ENCODE assay signal across 26 cellular contexts in genomic region chr18:78171954-78172353, GRCh38.
"Had no signal": no experiment of that assay in that cellular context is flagged by ENCODE, and none has a peak within 500 bp of the region (broad histone marks: within the 10 kb centered on the region; RNA-seq: fewer than 3 reads in every experiment).

No MANE protein-coding gene starts in this region.

- H3K27ac ChIP-seq: stomach, suprapubic skin, testis, thoracic aorta, thyroid gland, tibial artery, tibial nerve, transverse colon, upper lobe of left lung, upper lobe of right lung, uterus, vagina had no signal

- DNase-seq: stimulated activated CD4-positive, alpha-beta T cell treated with anti-CD3 and anti-CD28 coated beads, Interleukin-2, amount 100 ng/mL, for 48 hours; stimulated activated CD4-positive, alpha-beta T cell treated with anti-CD3 and anti-CD28 coated beads, Interleukin-4, amount 100 ng/mL, for 1 hour; stimulated activated CD4-positive, alpha-beta T cell treated with anti-CD3 and anti-CD28 coated beads, Interleukin-4, amount 100 ng/mL, for 24 hours; stimulated activated CD4-positive, alpha-beta T cell treated with anti-CD3 and anti-CD28 coated beads, Interleukin-4, amount 100 ng/mL, for 4 hours; stimulated activated CD8-positive, alpha-beta memory T cell treated with anti-CD3 and anti-CD28 coated beads, Interleukin-4, amount 100 ng/mL, for 48 hours; stimulated activated naive B cell treated with anti-CD40 and anti-IgM and Interleukin-4, amounts not matched to agents 10 μg/mL and 1 μg/mL and 100 μg/mL, for 72 hours; stimulated activated naive CD4-positive, alpha-beta T cell; stimulated activated naive CD4-positive, alpha-beta T cell treated with Interleukin-2 at 50 U/mL for 16 hours; stimulated activated naive CD8-positive, alpha-beta T cell treated with anti-CD3 and anti-CD28 coated beads, Interleukin-15, amount 100 ng/mL, for 72 hours; stimulated activated naive CD8-positive, alpha-beta T cell treated with anti-CD3 and anti-CD28 coated beads, Interleukin-15, Interleukin-2, amounts not matched to agents 100 U/mL and 50 U/mL, for 24 hours; stomach; substantia nigra; testis; thyroid gland; tibial artery; transverse colon; trophoblast cell; upper lobe of left lung; upper lobe of right lung; uterus had no signal

- H3K36me3 ChIP-seq: stomach, suprapubic skin, thoracic aorta, thyroid gland, tibial artery, tibial nerve, transverse colon, upper lobe of left lung, upper lobe of right lung, uterus, vagina had no signal

- H3K4me1 ChIP-seq: stomach, suprapubic skin, testis, thyroid gland, tibial artery, tibial nerve, transverse colon, upper lobe of right lung, uterus, vagina had no signal

- H3K27me3 ChIP-seq: stomach, testis, thyroid gland, tibial artery, tibial nerve, transverse colon, upper lobe of left lung, upper lobe of right lung, uterus, vagina had no signal

- ATAC-seq: stimulated activated effector memory CD8-positive, alpha-beta T cell treated with anti-CD3 and anti-CD28 coated beads, Interleukin-12 subunit alpha, Interleukin-12 subunit beta, amount 100 ng/mL, for 72 hours; stimulated activated memory B cell treated with anti-CD40 and anti-IgM and Interleukin-4, amounts not matched to agents 10 μg/mL and 1 μg/mL and 100 μg/mL, for 72 hours; stimulated activated naive B cell treated with anti-CD40 and anti-IgM and Interleukin-4, amounts not matched to agents 10 μg/mL and 1 μg/mL and 100 μg/mL, for 72 hours; stimulated activated naive CD8-positive, alpha-beta T cell treated with anti-CD3 and anti-CD28 coated beads, Interleukin-15, amount 100 ng/mL, for 72 hours; stimulated activated naive CD8-positive, alpha-beta T cell treated with anti-CD3 and anti-CD28 coated beads, Interleukin-15, Interleukin-2, amounts not matched to agents 100 U/mL and 50 U/mL, for 24 hours; upper lobe of right lung had no signal

- H3K4me3 ChIP-seq: stomach, suprapubic skin, testis, thoracic aorta, thyroid gland, tibial artery, tibial nerve, transverse colon, upper lobe of left lung, upper lobe of right lung, uterus, vagina had no signal

- H3K9me3 ChIP-seq: stomach, suprapubic skin, testis, thoracic aorta, thyroid gland, tibial artery, tibial nerve, transverse colon, upper lobe of left lung, upper lobe of right lung, uterus, vagina had no signal
